ENCODE assay signal across 20 cellular contexts in genomic region chr6:163565140-163565539, GRCh38.
DNase-seq lines count a peak whose midpoint lies in the region; ATAC-seq and TF ChIP-seq lines count a peak whose summit lies in the region.
"Had no signal": no experiment of that assay in that cellular context is flagged by ENCODE, and none has a peak within 500 bp of the region (broad histone marks: within the 10 kb centered on the region; RNA-seq: fewer than 3 reads in every experiment).

No MANE protein-coding gene starts in this region.

- H3K9ac ChIP-seq in mesenchymal stem cell (ENCODE audit: low read length) = no peak overlapping the region

- H3K4me1 Mint-ChIP-seq in brain = peaks cover 67% of the 10 kb centered on the region

- no peak overlapping the region for H3K4me3 ChIP-seq in mesenchymal stem cell (ENCODE audit: insufficient read depth in 1 of 2, low read depth in 1 of 2, low read length in 2 of 2)
- no peak overlapping the region for H3K4me3 ChIP-seq in esophagus muscularis mucosa
- H3K4me3 ChIP-seq: gastroesophageal sphincter, lower lobe of right lung, prostate gland, thoracic aorta had no signal

- H3K14ac ChIP-seq in mesenchymal stem cell (ENCODE audit: low read length in 2 of 2) = no peak overlapping the region

- no peaks in the 10 kb centered on the region for H3K27me3 Mint-ChIP-seq in brain
- H3K27me3 Mint-ChIP-seq: CD8-positive, alpha-beta memory T cell had no signal

- peaks cover 2% of the 10 kb centered on the region for H3K4me1 ChIP-seq in mesenchymal stem cell (ENCODE audit: control insufficient read depth, insufficient read depth, low read depth, low read length)
- H3K4me1 ChIP-seq in esophagus muscularis mucosa = peaks cover 5 to 36% (median 10%) of the 10 kb centered on the region in 4 donors
- H3K4me1 ChIP-seq: lower lobe of right lung, prostate gland had no signal

- H3K27me3 ChIP-seq in mesenchymal stem cell (ENCODE audit: control insufficient read depth in 1 of 2, insufficient read depth in 1 of 2, low read length in 2 of 2) = no peaks in the 10 kb centered on the region
- H3K27me3 ChIP-seq in esophagus muscularis mucosa = no peaks in the 10 kb centered on the region
- H3K27me3 ChIP-seq: gastroesophageal sphincter had no signal

- H3K27ac Mint-ChIP-seq in brain = peak overlapping the region; percentile 6 to 95 (median 81)
- H3K27ac Mint-ChIP-seq: natural killer cell, WTC11 had no signal

- TF ChIP-seq EP300 in esophagus muscularis mucosa (IDR thresholded peaks at IDR 0.05) = no peak

- H3K27ac ChIP-seq in mesenchymal stem cell (ENCODE audit: low read length, poor library complexity, severe bottlenecking) (no peak overlapping the region), esophagus muscularis mucosa (replicated peaks in 1 of 4) (no peak overlapping the region)
- H3K27ac ChIP-seq: gastroesophageal sphincter, lower lobe of right lung, prostate gland, thoracic aorta had no signal

- TF ChIP-seq CTCF in brain (conservative IDR thresholded peaks at IDR 0.05) (no peak), esophagus muscularis mucosa (IDR thresholded peaks at IDR 0.05) (no peak)

- H3K9me3 ChIP-seq in mesenchymal stem cell (ENCODE audit: control insufficient read depth, low read length) = no peaks in the 10 kb centered on the region
- no peaks in the 10 kb centered on the region for H3K9me3 ChIP-seq in esophagus muscularis mucosa
- H3K9me3 ChIP-seq: gastroesophageal sphincter, lower lobe of right lung, prostate gland, thoracic aorta had no signal

- WGBS in mesenchymal stem cell = 25% methylated on average over 3 of the region's 4 CpGs
- WGBS in esophagus muscularis mucosa = 61% methylated on average over 4 of the region's 4 CpGs

- no peak for TF ChIP-seq POLR2A in esophagus muscularis mucosa (IDR thresholded peaks at IDR 0.05; ENCODE audit: low read depth)

- H3K23ac ChIP-seq in mesenchymal stem cell (ENCODE audit: low read length in 2 of 2) = no peak overlapping the region

- no peak overlapping the region for H4K91ac ChIP-seq in mesenchymal stem cell (ENCODE audit: low read length)

- H3K4me2 ChIP-seq in mesenchymal stem cell (ENCODE audit: low read length, poor library complexity, severe bottlenecking) = no peak overlapping the region

- H2BK15ac ChIP-seq in mesenchymal stem cell (ENCODE audit: low read depth, poor library complexity, severe bottlenecking) = no peak overlapping the region

- no peak overlapping the region for H2BK120ac ChIP-seq in mesenchymal stem cell (ENCODE audit: low read depth, low read length)

- ATAC-seq in HG03571 (IDR thresholded peaks at IDR 0.05; ENCODE audit: unreplicated experiment) = no peak
- ATAC-seq in GM21526 (IDR thresholded peaks at IDR 0.05; ENCODE audit: low FRiP score, unreplicated experiment) = no peak
- no peak for ATAC-seq in HG02970 (IDR thresholded peaks at IDR 0.05; ENCODE audit: low FRiP score, unreplicated experiment)
- ATAC-seq: gastroesophageal sphincter, lower lobe of right lung, natural killer cell, WTC11 had no signal

- intact Hi-C loops in esophagus muscularis mucosa (cut with DNase I) = loop anchor here (10.0 kb wide), 1 partner anchor 380 kb away; no protein-coding TSS in a partner anchor

- no peak overlapping the region for H2AK5ac ChIP-seq in mesenchymal stem cell (ENCODE audit: low read length, severe bottlenecking)

- peaks cover 0 to 4% (median 3%) of the 10 kb centered on the region in 5 experiments for H3K9me3 Mint-ChIP-seq in brain
- H3K9me3 Mint-ChIP-seq: CD8-positive, alpha-beta memory T cell; natural killer cell; WTC11 had no signal

- no peak overlapping the region for H4K8ac ChIP-seq in mesenchymal stem cell (ENCODE audit: low read length)

- no peak overlapping the region for H3K18ac ChIP-seq in mesenchymal stem cell (ENCODE audit: low read depth in 1 of 2, low read length in 2 of 2)

- H3K36me3 ChIP-seq in mesenchymal stem cell (ENCODE audit: control insufficient read depth in 1 of 2, insufficient read depth in 2 of 2, low read depth in 1 of 2, low read length in 2 of 2) (peaks cover 4 to 74% of the 10 kb centered on the region in 2 experiments), esophagus muscularis mucosa (peaks cover 4 to 51% (median 28%) of the 10 kb centered on the region in 4 donors)
- H3K36me3 ChIP-seq: prostate gland, thoracic aorta had no signal

- H2BK12ac ChIP-seq in mesenchymal stem cell (ENCODE audit: low read length in 2 of 2) = no peak overlapping the region

- H2AFZ ChIP-seq in mesenchymal stem cell (ENCODE audit: low read depth, low read length) = no peak overlapping the region

- DNase-seq in DMS 273 treated with DMSO at 0.1 percent for 48 hours (lab: John Stamatoyannopoulos, UW) (peak; percentile 43), NCI-H345 (lab: John Stamatoyannopoulos, UW) (peak; percentile 50), mesenchymal stem cell (peak; percentile 84), esophagus muscularis mucosa (ENCODE audit: extremely low spot score) (no peak)
- DNase-seq: activated CD8-positive, alpha-beta memory T cell treated with anti-CD3 and anti-CD28 coated beads for 24 hours; CD8-positive, alpha-beta memory T cell; lower lobe of right lung; natural killer cell; NCI-H187 treated with DMSO at 0.1 percent for 48 hours; NK-92 treated with Interleukin-12 subunit alpha and Interleukin-12 subunit beta, amount 100 ng/mL, for 24 hours; RPMI8226; T-helper 1 cell had no signal

- peaks cover 16% of the 10 kb centered on the region for H3K79me1 ChIP-seq in mesenchymal stem cell (replicated peaks; ENCODE audit: low read length, poor library complexity, severe bottlenecking)

- no peak overlapping the region for H3K4ac ChIP-seq in mesenchymal stem cell (ENCODE audit: low read depth in 1 of 2, low read length in 2 of 2)

- no peak overlapping the region for H2BK5ac ChIP-seq in mesenchymal stem cell (ENCODE audit: low read depth, low read length, poor library complexity, severe bottlenecking)

- peaks cover 84% of the 10 kb centered on the region for H3K36me3 Mint-ChIP-seq in brain

- H3K4me3 Mint-ChIP-seq in brain = peak overlapping the region in 3 of 5 experiments; percentile 8 to 23 (median 18)
- H3K4me3 Mint-ChIP-seq: CD8-positive, alpha-beta memory T cell; natural killer cell; WTC11 had no signal
